8 cellular contexts compared by ENCODE assay signal in the genomic region with DNA sequence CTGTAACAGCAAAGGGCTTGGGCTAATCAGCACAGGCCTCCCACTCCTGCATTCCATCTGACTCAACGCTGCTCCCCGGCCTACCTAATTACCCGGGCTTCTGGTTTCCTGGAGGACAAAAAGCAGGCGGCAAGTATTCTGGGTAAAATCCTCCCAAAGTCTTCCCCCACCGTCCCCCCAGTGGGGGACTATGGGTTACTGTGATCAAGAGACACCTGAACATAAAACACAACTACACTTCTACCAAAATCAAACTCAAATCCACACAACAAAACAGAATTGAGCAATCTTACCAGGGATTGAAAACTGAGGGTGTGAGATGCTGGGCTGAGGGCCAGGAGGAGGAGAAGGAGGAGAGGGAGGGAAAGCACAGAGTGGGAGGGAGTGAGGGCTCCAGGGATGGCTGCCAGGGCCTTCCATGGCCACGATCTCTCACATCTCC. TPM values are rescaled to one million over a fixed set of nuclear protein-coding genes. Genes with fewer than 3 reads are reported as not detected.
DNase-seq lines count a peak whose midpoint lies in the region; ATAC-seq, FAIRE-seq and TF ChIP-seq lines count a peak whose summit lies in the region.

No MANE protein-coding gene starts in this region.

- H3K27me3 ChIP-seq in right cardiac atrium (ENCODE audit: control insufficient read depth, insufficient read depth), result no peaks in the 10 kb centered on the region

- 22% methylated on average over 6 of the region's 6 CpGs for WGBS in right cardiac atrium

- FAIRE-seq in H54 (lab: Jason Lieb, UNC), result no peak

- DNase-seq in H54 (ENCODE audit: insufficient read length, low spot score), result peak; percentile 81
- peak; percentile 89 to 95 (median 91) for DNase-seq in right cardiac atrium
- peak; percentile 90 for DNase-seq in sciatic nerve (ENCODE audit: low spot score)
- DNase-seq in NCI-H1048 (lab: John Stamatoyannopoulos, UW), result no peak
- DNase-seq in stimulated activated naive CD4-positive, alpha-beta T cell (lab: John Stamatoyannopoulos, UW), result no peak
- DNase-seq in effector CD8-positive, alpha-beta T cell (lab: John Stamatoyannopoulos, UW), result no peak

- TF ChIP-seq POLR2A in H54 (IDR thresholded peaks at IDR 0.05; ENCODE audit: low read depth, low read length), result no peak

- H3K4me1 ChIP-seq in right cardiac atrium (ENCODE audit: control insufficient read depth, insufficient read depth, low read length), result peaks cover 1% of the 10 kb centered on the region

- no peaks in the 10 kb centered on the region for H3K9me3 ChIP-seq in right cardiac atrium (ENCODE audit: control insufficient read depth, low read length)

- ATAC-seq in right cardiac atrium (peak; percentile 90), sciatic nerve (peak; percentile 97), HG03045 (IDR thresholded peaks at IDR 0.05; ENCODE audit: unreplicated experiment) (no peak)

- H3K4me3 ChIP-seq in right cardiac atrium (ENCODE audit: low read length), result peak overlapping the region; percentile 49

- intact Hi-C loops in right cardiac atrium (cut with DNase I), result no loop called here
- intact Hi-C loops in sciatic nerve (cut with DNase I), result no loop called here

- H3K27ac ChIP-seq in angular gyrus (ENCODE audit: low read depth, low read length) (peak overlapping the region; percentile 95), right cardiac atrium (ENCODE audit: low read length) (peak overlapping the region; percentile 73)

RNA-seq across cellular contexts. Expression of a gene that starts 8.9 kb away (rescaled TPM):
- total RNA-seq in right cardiac atrium (10 to 100 TPM; 31.1 to 49.8 (median 42.1) TPM), sciatic nerve (29.3 TPM)
- 32.5 TPM for polyA plus RNA-seq in right cardiac atrium

RNA-seq across cellular contexts. Expression of a gene that starts 22.4 kb away (rescaled TPM):
- total RNA-seq in right cardiac atrium (10 to 100 TPM; 21.2 to 43.2 (median 33.8) TPM), sciatic nerve (104 TPM)
- polyA plus RNA-seq in right cardiac atrium, result 57.8 TPM

RNA-seq across cellular contexts. Expression of a gene that starts 31.9 kb away (rescaled TPM):
- total RNA-seq in right cardiac atrium (under 1 TPM; 0.20 to 0.33 (median 0.27) TPM), sciatic nerve (1.5 TPM)
- 0.27 TPM for polyA plus RNA-seq in right cardiac atrium

RNA-seq across cellular contexts. Expression of a gene that starts 59.4 kb away (rescaled TPM):
- total RNA-seq in right cardiac atrium (10 to 100 TPM in 3 of 4 donors, 1 to 10 TPM in 1; 8.6 to 15.4 (median 14.5) TPM), sciatic nerve (17.1 TPM)
- 12.0 TPM for polyA plus RNA-seq in right cardiac atrium

Comparison
In these comparisons a context has a peak if more than half of its experiments do, and no peak if none do; other contexts are left out.
1. DNase-seq: peak in H54 (single experiment), right cardiac atrium (3 of 3) and sciatic nerve (single experiment); none in NCI-H1048 (single experiment), stimulated activated naive CD4-positive, alpha-beta T cell (0 of 6) and effector CD8-positive, alpha-beta T cell (single experiment).